ENCODE assay signal across 22 cellular contexts in the genomic region with DNA sequence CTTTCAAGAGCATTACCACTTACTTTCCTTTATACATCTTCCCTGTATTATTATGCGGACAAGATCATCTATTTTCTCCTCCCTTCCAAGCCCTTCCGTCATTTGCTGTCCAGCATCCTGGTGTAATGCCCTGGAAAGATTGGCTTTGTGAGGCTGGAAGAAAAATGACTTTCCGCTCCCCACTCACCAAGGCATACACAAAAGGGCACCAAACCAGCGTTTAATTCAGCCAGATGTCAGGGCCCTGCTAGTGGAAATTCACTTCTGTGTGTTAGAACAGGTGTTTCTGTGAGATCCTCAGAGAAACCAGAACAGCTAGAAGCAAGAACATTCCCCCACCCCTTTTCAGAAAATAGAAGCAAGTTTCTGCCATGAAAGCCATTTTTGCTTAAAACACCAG.
"Had no signal": no experiment of that assay in that cellular context is flagged by ENCODE, and none has a peak within 500 bp of the region (broad histone marks: within the 10 kb centered on the region; RNA-seq: fewer than 3 reads in every experiment).

No MANE protein-coding gene starts in this region.

- H3K4me3 ChIP-seq: colonic mucosa, gastroesophageal sphincter, smooth muscle cell, testis, vagina had no signal

- H3K27ac ChIP-seq: colonic mucosa, gastroesophageal sphincter, parathyroid adenoma, testis, vagina, VCaP had no signal

- DNase-seq: activated CD4-positive, alpha-beta T cell treated with anti-CD3 and anti-CD28 coated beads, Interleukin-2, amount 10 ng/mL, durations not matched to agents 7 days and 5 days; activated CD8-positive, alpha-beta memory T cell treated with anti-CD3 and anti-CD28 coated beads, Interleukin-2, amount 10 ng/mL, durations not matched to agents 7 days and 5 days; activated CD8-positive, alpha-beta T cell treated with anti-CD3 and anti-CD28 coated beads for 36 hours; activated effector memory CD4-positive, alpha-beta T cell treated with anti-CD3 and anti-CD28 coated beads, Interleukin-2, amount 50 U/mL, for 16 hours; activated naive CD4-positive, alpha-beta T cell treated with anti-CD3 and anti-CD28 coated beads, Interleukin-2, amount 10 ng/mL, durations not matched to agents 7 days and 5 days; activated T-cell treated with anti-CD3 and anti-CD28 coated beads for 4 hours; amygdala; colonic mucosa; endodermal cell; hypothalamus; left colon; nucleus accumbens; stimulated activated CD4-positive, alpha-beta T cell treated with anti-CD3 and anti-CD28 coated beads, Interleukin-15, amount 100 ng/mL, for 24 hours; stimulated activated naive B cell treated with anti-CD40 and anti-IgM and Interleukin-4, amounts not matched to agents 10 μg/mL and 1 μg/mL and 100 μg/mL, for 72 hours; testis had no signal

- ATAC-seq: activated CD4-positive, CD25-positive, alpha-beta regulatory T cell treated with anti-CD3 and anti-CD28 coated beads, Interleukin-2, amount 50 U/mL, for 24 hours; activated CD8-positive, alpha-beta memory T cell treated with anti-CD3 and anti-CD28 coated beads, Interleukin-2, amount 10 ng/mL, durations not matched to agents 7 days and 5 days; activated CD8-positive, alpha-beta T cell treated with anti-CD3 and anti-CD28 coated beads for 36 hours; gastroesophageal sphincter; left colon; sciatic nerve; stimulated activated naive B cell treated with anti-CD40 and anti-IgM and Interleukin-4, amounts not matched to agents 10 μg/mL and 1 μg/mL and 100 μg/mL, for 72 hours had no signal

- H2AFZ ChIP-seq: parathyroid adenoma had no signal

- H3K4me1 ChIP-seq: colonic mucosa, parathyroid adenoma, testis, vagina had no signal

- H3K4me2 ChIP-seq: smooth muscle cell had no signal

- H3K79me2 ChIP-seq: parathyroid adenoma had no signal

- H3K9me3 ChIP-seq: colonic mucosa, testis, vagina had no signal

- H3K36me3 ChIP-seq: colonic mucosa, gastroesophageal sphincter, vagina had no signal

- H3K9ac ChIP-seq: parathyroid adenoma had no signal

- H3K27me3 ChIP-seq: colonic mucosa, testis, vagina had no signal
